In the genomic region with DNA sequence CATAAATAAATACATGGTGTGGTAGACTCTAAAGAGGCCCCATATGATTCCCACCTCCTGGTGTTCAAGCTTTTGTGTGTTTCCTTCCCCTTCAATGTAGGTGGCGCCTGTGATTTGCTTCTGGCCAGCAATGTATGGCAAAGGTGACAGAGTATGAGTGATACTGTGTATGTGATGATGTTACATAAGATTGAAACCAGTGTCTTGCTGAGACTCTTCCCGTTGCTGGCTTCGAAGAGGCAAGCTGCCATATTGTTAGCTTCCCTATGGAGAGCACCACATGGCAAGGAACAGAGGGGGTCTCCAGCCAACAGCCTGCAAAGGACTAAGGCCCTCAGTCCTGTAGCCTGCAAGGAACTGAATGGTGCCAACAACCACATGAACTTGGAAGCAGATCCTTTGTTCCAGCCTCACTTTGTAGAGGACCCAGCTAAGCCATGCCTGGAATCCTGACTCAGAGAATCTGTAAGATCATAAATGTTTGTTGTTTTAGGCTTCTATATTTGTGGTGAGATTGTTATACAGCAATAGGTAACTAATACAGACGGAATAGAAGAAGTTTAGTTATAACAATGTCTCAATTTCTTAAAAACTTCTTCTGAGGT, we compare ENCODE assay signal across 1 cellular context.
A peak's percentile ranks its signal among the peaks of the same experiment; 100 is the strongest.
TF ChIP-seq lines count a peak whose summit lies in the region.

No MANE protein-coding gene starts in this region.

TF ChIP-seq in H1, 55 proteins besides CTCF, POLR2A, EP300 and RAD21 (continued from another document):
- TF ChIP-seq POLR2AphosphoS5 (IDR thresholded peaks at IDR 0.05; ENCODE audit: low read depth, low read length), result peak; percentile 37; the same call in 1 of the 2 replicates
- peak; percentile 77 for TF ChIP-seq E2F6 (IDR thresholded peaks at IDR 0.05)
